Comparison of ENCODE assay signal across 8 cellular contexts in genomic region chr7:151519045-151519764, GRCh38. TPM values are rescaled to one million over a fixed set of nuclear protein-coding genes. Genes with fewer than 3 reads are reported as not detected.
DNase-seq lines count a peak whose midpoint lies in the region; ATAC-seq and TF ChIP-seq lines count a peak whose summit lies in the region.
"Not testable (repeated sequence)": the region's sequence is repeated elsewhere in the genome, so short reads cannot be mapped to it uniquely, and the experiment has no call there.

No MANE protein-coding gene starts in this region.

- not testable (repeated sequence) for H3K36me3 Mint-ChIP-seq in WTC11

- ATAC-seq in WTC11: peak; percentile 66

- not testable (repeated sequence) for H3K36me3 ChIP-seq in GM06990 (ENCODE audit: control insufficient read depth, insufficient read depth, low read length); HAP-1 (replicated peaks); right atrium auricular region; suprapubic skin
- H3K36me3 ChIP-seq in Karpas-422 (ENCODE audit: insufficient read depth, low read length): peaks cover 14% of the 10 kb centered on the region

- not testable (repeated sequence) for H3K9me2 ChIP-seq in Karpas-422 (replicated peaks; ENCODE audit: insufficient read depth, low read length)

- H3K9me3 Mint-ChIP-seq in WTC11: not testable (repeated sequence)

- H3K9me3 ChIP-seq in HAP-1; Karpas-422 (ENCODE audit: low read length); right atrium auricular region; suprapubic skin: not testable (repeated sequence)

- H3K79me2 ChIP-seq in Karpas-422 (ENCODE audit: low read length): peaks cover 48% of the 10 kb centered on the region

- peak overlapping the region; percentile 81 for H3K27ac ChIP-seq in Karpas-422 (ENCODE audit: low read length)
- H3K27ac ChIP-seq in right atrium auricular region: peak overlapping the region; percentile 98 to 99
- H3K27ac ChIP-seq in suprapubic skin: peak overlapping the region; percentile 98

- H3K9ac ChIP-seq in Karpas-422 (ENCODE audit: low read length): peak overlapping the region; percentile 93

- H3K4me3 Mint-ChIP-seq in WTC11: peak overlapping the region; percentile 91

- H2AFZ ChIP-seq in Karpas-422 (ENCODE audit: low read length): not testable (repeated sequence)

- not testable (repeated sequence) for H3K4me1 ChIP-seq in HAP-1
- H3K4me1 ChIP-seq in Karpas-422 (ENCODE audit: low read length) (peaks cover 14% of the 10 kb centered on the region), right atrium auricular region (peaks cover 0 to 40% of the 10 kb centered on the region in 2 donors), suprapubic skin (peaks cover 27% of the 10 kb centered on the region)

- DNase-seq in GM06990 (ENCODE audit: extremely low read depth, insufficient read length): peak; percentile 71
- peak in 1 of 2 experiments; percentile 27 for DNase-seq in HAP-1 (ENCODE audit: low spot score in 2 of 2)
- DNase-seq in Karpas-422: peak; percentile 76
- DNase-seq in WTC11 (ENCODE audit: low spot score): peak; percentile 55
- peak; percentile 68 for DNase-seq in astrocyte of the hippocampus (ENCODE audit: low read depth, low spot score)
- DNase-seq in right atrium auricular region (ENCODE audit: low spot score): not testable (repeated sequence)
- peak; percentile 25 to 94 (median 44) for DNase-seq in posterior cingulate gyrus
- DNase-seq in suprapubic skin (ENCODE audit: low spot score in 2 of 2): peak in 1 of 2 donors; percentile 80

- H4K20me1 ChIP-seq in Karpas-422 (ENCODE audit: insufficient read depth, low read depth, low read length): peaks cover 42% of the 10 kb centered on the region

- TF ChIP-seq CTCF in GM06990 (IDR thresholded peaks at IDR 0.05; ENCODE audit: insufficient read depth, low read length, poor library complexity, severe bottlenecking); WTC11 (IDR thresholded peaks at IDR 0.05); right atrium auricular region (IDR thresholded peaks at IDR 0.05); suprapubic skin (IDR thresholded peaks at IDR 0.05): not testable (repeated sequence)

- not testable (repeated sequence) for H3K27ac Mint-ChIP-seq in WTC11

- peak in 1 of 2 donors; percentile 43 for TF ChIP-seq POLR2A in suprapubic skin (IDR thresholded peaks at IDR 0.05)

- intact Hi-C loops in posterior cingulate gyrus (cut with DNase I): loop anchor here (10.0 kb wide), 1 partner anchor 116 kb away; no protein-coding TSS in a partner anchor

- no CpG with 5 or more reads among the region's 113 CpGs for WGBS in suprapubic skin

- in situ Hi-C loops in HAP-1 (cut with MboI; ENCODE audit: low sequenced_read_pairs): not testable (repeated sequence)

- H3K4me3 ChIP-seq in GM06990 (replicated peaks; ENCODE audit: low read depth, low read length): peak overlapping the region; percentile 60
- H3K4me3 ChIP-seq in HAP-1: peak overlapping the region; percentile 70
- peak overlapping the region; percentile 99 for H3K4me3 ChIP-seq in Karpas-422 (ENCODE audit: low read length)
- H3K4me3 ChIP-seq in right atrium auricular region: peak overlapping the region; percentile 82 to 98
- peak overlapping the region; percentile 71 for H3K4me3 ChIP-seq in suprapubic skin

- peaks cover 18% of the 10 kb centered on the region for H3K27me3 Mint-ChIP-seq in WTC11 (ENCODE audit: low read depth)

- H3K27me3 ChIP-seq in GM06990 (replicated peaks; ENCODE audit: control insufficient read depth, insufficient read depth, low read length); HAP-1 (ENCODE audit: low read depth); Karpas-422 (ENCODE audit: low read length); right atrium auricular region; suprapubic skin: not testable (repeated sequence)

- peaks cover 38% of the 10 kb centered on the region for H3K4me1 Mint-ChIP-seq in WTC11

- POLR2A ChIA-PET in WTC11 (lab: Charles Lee): interaction anchor here (1.0 to 2.0 kb wide), 2 partner anchors 70 to 113 kb away, joined by 3 to 6 read pairs; no protein-coding TSS in a partner anchor

- TF ChIP-seq EP300 in suprapubic skin (IDR thresholded peaks at IDR 0.05): not testable (repeated sequence)

- CTCF ChIA-PET in WTC11 (lab: Charles Lee): interaction anchor here (0.7 to 1.9 kb wide), 12 partner anchors 12 to 344 kb away, joined by 3 to 8 read pairs (median 4); partner anchors contain the start of gene CRYGN

- peak overlapping the region; percentile 77 for H3K4me2 ChIP-seq in Karpas-422 (ENCODE audit: low read depth, low read length, poor library complexity, severe bottlenecking)

TF ChIP-seq in WTC11, 78 proteins besides CTCF, POLR2A, EP300 and RAD21:
- peak; percentile 73 for TF ChIP-seq USF2 (CRISPR knock-in tag; IDR thresholded peaks at IDR 0.05)

RNA-seq across cellular contexts. Expression of gene RHEB, which starts 0.5 kb away (rescaled TPM):
- total RNA-seq in Karpas-422 (2014; rRNA removed; shearing (Covaris generic); ENCODE audit: low replicate concordance): 45.6 and 47.5 TPM in 2 replicates
- total RNA-seq in WTC11 (2021) (126 to 133 TPM (median 127 TPM) in 3 replicates), right atrium auricular region (100 to 1,000 TPM in 1 of 2 donors, 10 to 100 TPM in 1; 77.9 to 128 TPM), suprapubic skin (10 to 100 TPM; 46.5 to 62.2 (median 53.9) TPM)
